ENCODE assay signal across 8 cellular contexts in genomic region chr17:57889892-57890856, GRCh38. TPM values are rescaled to one million over a fixed set of nuclear protein-coding genes. Genes with fewer than 3 reads are reported as not detected.
DNase-seq lines count a peak whose midpoint lies in the region; ATAC-seq, FAIRE-seq and TF ChIP-seq lines count a peak whose summit lies in the region.

No MANE protein-coding gene starts in this region.

- H3K9me3 ChIP-seq in WERI-Rb-1 (ENCODE audit: severe bottlenecking) (no peaks in the 10 kb centered on the region), prostate gland (no peaks in the 10 kb centered on the region)

- H3K4me3 ChIP-seq in WERI-Rb-1 (ENCODE audit: low read depth, low read length) (no peak overlapping the region), prostate gland (no peak overlapping the region)

- H3K36me3 Mint-ChIP-seq in activated T-cell treated with anti-CD3 and anti-CD28 coated beads, Interleukin-2, amount 50 U/mL, for 24 hours (ENCODE audit: low read depth), result no peaks in the 10 kb centered on the region

- H3K27ac Mint-ChIP-seq in activated T-cell treated with anti-CD3 and anti-CD28 coated beads, Interleukin-2, amount 50 U/mL, for 24 hours, result no peak overlapping the region

- FAIRE-seq in D721Med (lab: Jason Lieb, UNC), result no peak

- H3K9me3 Mint-ChIP-seq in activated T-cell treated with anti-CD3 and anti-CD28 coated beads, Interleukin-2, amount 50 U/mL, for 24 hours, result no peaks in the 10 kb centered on the region

- peaks cover 2% of the 10 kb centered on the region for H3K27me3 Mint-ChIP-seq in activated T-cell treated with anti-CD3 and anti-CD28 coated beads, Interleukin-2, amount 50 U/mL, for 24 hours

- no peak for TF ChIP-seq POLR2A in prostate gland (IDR thresholded peaks at IDR 0.05)

- H3K4me3 Mint-ChIP-seq in activated T-cell treated with anti-CD3 and anti-CD28 coated beads, Interleukin-2, amount 50 U/mL, for 24 hours, result no peak overlapping the region

- intact Hi-C loops in prostate gland (cut with DNase I), result loop anchor here (5.0 kb wide), 2 partner anchors 37 to 97 kb away; partner anchors contain the start of gene VEZF1

- H3K27ac ChIP-seq in WERI-Rb-1, result peak overlapping the region; percentile 57
- H3K27ac ChIP-seq in prostate gland, result peak overlapping the region; percentile 71 to 87

- H3K36me3 ChIP-seq in WERI-Rb-1, result no peaks in the 10 kb centered on the region
- no peaks in the 10 kb centered on the region for H3K36me3 ChIP-seq in prostate gland

- no peaks in the 10 kb centered on the region for H3K27me3 ChIP-seq in WERI-Rb-1 (ENCODE audit: insufficient read depth, low read depth, severe bottlenecking)
- H3K27me3 ChIP-seq in prostate gland (replicated peaks; ENCODE audit: insufficient read depth), result no peaks in the 10 kb centered on the region

- no peak for ATAC-seq in HG02885 (IDR thresholded peaks at IDR 0.05; ENCODE audit: poor library complexity, unreplicated experiment)
- ATAC-seq in GM21526 (IDR thresholded peaks at IDR 0.05; ENCODE audit: low FRiP score, unreplicated experiment), result no peak

- no peak for TF ChIP-seq CTCF in WERI-Rb-1 (IDR thresholded peaks at IDR 0.05; ENCODE audit: low read depth, low read length)
- peak in 1 of 4 experiments; percentile 6 for TF ChIP-seq CTCF in prostate gland (IDR thresholded peaks at IDR 0.05)
- TF ChIP-seq CTCF in D721Med (IDR thresholded peaks at IDR 0.05; ENCODE audit: insufficient read depth, missing control alignments), result no peak

- 16% methylated on average over 11 of the region's 11 CpGs for WGBS in prostate gland

- H3K4me1 ChIP-seq in prostate gland (replicated peaks), result peaks cover 30% of the 10 kb centered on the region

- no peaks in the 10 kb centered on the region for H3K4me1 Mint-ChIP-seq in activated T-cell treated with anti-CD3 and anti-CD28 coated beads, Interleukin-2, amount 50 U/mL, for 24 hours (ENCODE audit: low read depth)

- DNase-seq in DMS 273 (lab: John Stamatoyannopoulos, UW; ENCODE audit: unreplicated experiment) (peak; percentile 73), WERI-Rb-1 (peak; percentile 57), glomerular visceral epithelial cell (ENCODE audit: extremely low spot score) (peak; percentile 92), prostate gland (ENCODE audit: low spot score) (peak; percentile 82), D721Med (ENCODE audit: insufficient read length, low spot score) (no peak)
- DNase-seq in activated T-cell treated with anti-CD3 and anti-CD28 coated beads, Interleukin-2, amount 50 U/mL, for 24 hours, result no peak

RNA-seq across cellular contexts. Expression of gene MRPS23, which starts 40.3 kb away (rescaled TPM):
- total RNA-seq in prostate gland, result 10 to 100 TPM; 29.0 to 43.1 TPM

Comparison
In these comparisons a context has a peak if more than half of its experiments do, and no peak if none do; other contexts are left out.
1. DNase-seq: peak in DMS 273 (single experiment), WERI-Rb-1 (single experiment), glomerular visceral epithelial cell (single experiment) and prostate gland (single experiment); none in activated T-cell treated with anti-CD3 and anti-CD28 coated beads, Interleukin-2, amount 50 U/mL, for 24 hours (single experiment) and D721Med (single experiment).